Comparison of ENCODE assay signal across 8 cellular contexts in the genomic region with DNA sequence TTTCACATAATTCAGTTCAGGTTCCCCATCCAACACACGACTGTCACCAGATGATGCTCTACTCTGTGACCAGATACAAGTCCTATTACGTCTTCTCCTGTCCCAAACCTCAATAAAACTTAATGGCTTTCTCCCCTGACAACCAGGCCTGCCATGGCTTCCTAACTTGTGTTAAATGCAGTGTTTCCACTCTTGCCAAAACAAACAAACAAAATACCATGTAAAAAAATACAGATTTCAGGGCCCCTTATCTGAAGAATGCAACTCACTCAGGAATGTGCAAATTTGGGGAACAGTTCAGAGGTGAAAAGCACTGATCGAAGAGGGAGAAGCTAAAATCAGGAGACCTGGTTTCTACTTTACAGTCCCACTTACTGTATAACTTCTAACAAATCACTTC. TPM values are rescaled to one million over a fixed set of nuclear protein-coding genes. Genes with fewer than 3 reads are reported as not detected.
DNase-seq lines count a peak whose midpoint lies in the region; ATAC-seq and TF ChIP-seq lines count a peak whose summit lies in the region.

No MANE protein-coding gene starts in this region.

- H3K36me3 ChIP-seq in heart left ventricle, result peaks cover 0 to 31% (median 13%) of the 10 kb centered on the region in 9 donors
- H3K36me3 ChIP-seq in lower lobe of right lung, result peaks cover 16% of the 10 kb centered on the region
- peaks cover 3% of the 10 kb centered on the region for H3K36me3 ChIP-seq in urinary bladder (ENCODE audit: insufficient read depth)

- ATAC-seq in heart left ventricle (no peak), left ventricle myocardium superior (no peak), lower lobe of right lung (no peak), GM21390 (IDR thresholded peaks at IDR 0.05; ENCODE audit: unreplicated experiment) (no peak), GM18873 (IDR thresholded peaks at IDR 0.05; ENCODE audit: low FRiP score, unreplicated experiment) (no peak)

- DNase-seq in heart left ventricle (no peak), left ventricle myocardium superior (no peak), astrocyte of the spinal cord (ENCODE audit: low read depth, low spot score) (peak; percentile 8), lower lobe of right lung (no peak)
- no peak for DNase-seq in central memory CD4-positive, alpha-beta T cell

- 30 to 45% (median 36%) methylated on average over 3 of the region's 3 CpGs for WGBS in heart left ventricle, 4 donors
- 17% methylated on average over 3 of the region's 3 CpGs for WGBS in urinary bladder

- H3K27me3 ChIP-seq in heart left ventricle (no peaks in the 10 kb centered on the region), lower lobe of right lung (ENCODE audit: low read depth) (no peaks in the 10 kb centered on the region)

- intact Hi-C loops in heart left ventricle (cut with DNase I), result loop anchor here in 1 of 10 donors (5.0 kb wide), 1 partner anchor 454 kb away; no protein-coding TSS in a partner anchor
- intact Hi-C loops in left ventricle myocardium superior (cut with micrococcal nuclease), result no loop called here
- intact Hi-C loops in lower lobe of right lung (cut with DNase I), result no loop called here

- no peak for TF ChIP-seq POLR2A in heart left ventricle (IDR thresholded peaks at IDR 0.05)

- TF ChIP-seq CTCF in heart left ventricle (IDR thresholded peaks at IDR 0.05) (no peak), astrocyte of the spinal cord (IDR thresholded peaks at IDR 0.05; ENCODE audit: low read depth, low read length) (no peak), lower lobe of right lung (IDR thresholded peaks at IDR 0.05) (no peak)

- no peaks in the 10 kb centered on the region for H3K9me3 ChIP-seq in heart left ventricle
- H3K9me3 ChIP-seq in lower lobe of right lung, result no peaks in the 10 kb centered on the region

- H3K27ac ChIP-seq in heart left ventricle, result peak overlapping the region in 9 of 12 donors; percentile 42 to 80 (median 74)
- peak overlapping the region; percentile 68 for H3K27ac ChIP-seq in lower lobe of right lung
- H3K27ac ChIP-seq in urinary bladder (ENCODE audit: low read depth), result no peak overlapping the region

- H3K4me1 ChIP-seq in heart left ventricle (peaks cover 0 to 21% (median 15%) of the 10 kb centered on the region in 12 donors), lower lobe of right lung (peaks cover 15% of the 10 kb centered on the region), urinary bladder (ENCODE audit: insufficient read depth) (no peaks in the 10 kb centered on the region)

- in situ Hi-C loops in astrocyte of the spinal cord (cut with HindIII; ENCODE audit: low sequenced_read_pairs), result loop anchor here (25.0 kb wide), 1 partner anchor 459 kb away; a partner anchor contains a TSS

- H3K4me3 ChIP-seq in heart left ventricle, result peak overlapping the region; percentile 59 to 85 (median 70)
- peak overlapping the region; percentile 79 for H3K4me3 ChIP-seq in astrocyte of the spinal cord (ENCODE audit: low read depth, low read length)
- H3K4me3 ChIP-seq in lower lobe of right lung, result peak overlapping the region; percentile 62
- peak overlapping the region; percentile 49 for H3K4me3 ChIP-seq in urinary bladder (ENCODE audit: low read depth, low read length)

RNA-seq across cellular contexts. Expression of a gene that starts 0.9 kb away (rescaled TPM):
- 1 to 10 TPM in 2 of 9 donors, under 1 TPM in 4, not detected in 3; 0.20 to 3.2 (median 0.71) TPM for total RNA-seq in heart left ventricle
- under 1 TPM; 0.18 to 0.23 TPM for polyA plus RNA-seq in heart left ventricle
- total RNA-seq in left ventricle myocardium superior, result 0.77 TPM
- total RNA-seq in lower lobe of right lung, result 0.92 TPM
- 21.5 TPM for total RNA-seq in urinary bladder
- 0.48 TPM for polyA plus RNA-seq in urinary bladder
